15 cellular contexts compared by ENCODE assay signal in genomic region chr5:80978772-80979317, GRCh38. TPM values are rescaled to one million over a fixed set of nuclear protein-coding genes. Genes with fewer than 3 reads are reported as not detected.
DNase-seq lines count a peak whose midpoint lies in the region; ATAC-seq lines count a peak whose summit lies in the region.
"Had no signal": no experiment of that assay in that cellular context is flagged by ENCODE, and none has a peak within 500 bp of the region (broad histone marks: within the 10 kb centered on the region; RNA-seq: fewer than 3 reads in every experiment).

No MANE protein-coding gene starts in this region.

- peaks cover 3% of the 10 kb centered on the region for H3K9me3 Mint-ChIP-seq in activated naive CD8-positive, alpha-beta T cell (ENCODE audit: low read depth)
- H3K9me3 Mint-ChIP-seq in activated naive CD8-positive, alpha-beta T cell treated with anti-CD3 and anti-CD28 coated beads, Interleukin-2, amount 50 U/mL, for 24 hours: no peaks in the 10 kb centered on the region
- H3K9me3 Mint-ChIP-seq in T-cell: peaks cover 0 to 3% (median 0%) of the 10 kb centered on the region in 3 donors
- no peaks in the 10 kb centered on the region for H3K9me3 Mint-ChIP-seq in stimulated activated naive B cell treated with anti-CD40 and anti-IgM and Interleukin-4, amounts not matched to agents 10 μg/mL and 1 μg/mL and 100 μg/mL, for 72 hours

- H3K36me3 Mint-ChIP-seq in activated naive CD8-positive, alpha-beta T cell: peaks cover 7% of the 10 kb centered on the region
- H3K36me3 Mint-ChIP-seq in activated naive CD8-positive, alpha-beta T cell treated with anti-CD3 and anti-CD28 coated beads, Interleukin-2, amount 50 U/mL, for 24 hours (ENCODE audit: low read depth): peaks cover 4% of the 10 kb centered on the region
- H3K36me3 Mint-ChIP-seq in T-cell: peaks cover 4% of the 10 kb centered on the region
- H3K36me3 Mint-ChIP-seq in stimulated activated naive B cell treated with anti-CD40 and anti-IgM and Interleukin-4, amounts not matched to agents 10 μg/mL and 1 μg/mL and 100 μg/mL, for 72 hours: no peaks in the 10 kb centered on the region

- POLR2A ChIA-PET in T-cell (lab: Charles Lee): interaction anchor here (0.5 to 0.7 kb wide), 3 partner anchors 90 to 1441 kb away, joined by 3 to 4 read pairs (median 3); no protein-coding TSS in a partner anchor

- CTCF ChIA-PET in T-cell (lab: Charles Lee): no interaction called here

- ATAC-seq in activated naive CD8-positive, alpha-beta T cell treated with anti-CD3 and anti-CD28 coated beads, Interleukin-2, amount 50 U/mL, for 24 hours: no peak
- ATAC-seq in T-cell (replicated peaks in 1 of 4) (no peak), HG02938 (IDR thresholded peaks at IDR 0.05; ENCODE audit: unreplicated experiment) (no peak), HG02885 (IDR thresholded peaks at IDR 0.05; ENCODE audit: poor library complexity, unreplicated experiment) (no peak)
- peak; percentile 57 to 66 for ATAC-seq in stimulated activated naive B cell treated with anti-CD40 and anti-IgM and Interleukin-4, amounts not matched to agents 10 μg/mL and 1 μg/mL and 100 μg/mL, for 72 hours (replicated peaks)

- no peak overlapping the region for H3K4me3 Mint-ChIP-seq in activated naive CD8-positive, alpha-beta T cell
- H3K4me3 Mint-ChIP-seq in activated naive CD8-positive, alpha-beta T cell treated with anti-CD3 and anti-CD28 coated beads, Interleukin-2, amount 50 U/mL, for 24 hours: no peak overlapping the region
- H3K4me3 Mint-ChIP-seq in T-cell: no peak overlapping the region
- no peak overlapping the region for H3K4me3 Mint-ChIP-seq in stimulated activated naive B cell treated with anti-CD40 and anti-IgM and Interleukin-4, amounts not matched to agents 10 μg/mL and 1 μg/mL and 100 μg/mL, for 72 hours

- DNase-seq in activated naive CD8-positive, alpha-beta T cell treated with anti-CD3 and anti-CD28 coated beads, Interleukin-2, amount 50 U/mL, for 24 hours: no peak
- DNase-seq in NOMO-1 treated with DMSO at 0.1 percent for 48 hours (lab: John Stamatoyannopoulos, UW; ENCODE audit: unreplicated experiment) (peak; percentile 80), T-cell (no peak), DMS79 (lab: John Stamatoyannopoulos, UW) (no peak)
- DNase-seq in stimulated activated naive B cell treated with anti-CD40 and anti-IgM and Interleukin-4, amounts not matched to agents 10 μg/mL and 1 μg/mL and 100 μg/mL, for 72 hours: no peak
- DNase-seq: Caco-2, IMR-90, NCI-H1092, NCI-H345, NCI-H526 treated with DMSO at 0.1 percent for 48 hours, SJCRH30 had no signal

- H3K27me3 Mint-ChIP-seq in activated naive CD8-positive, alpha-beta T cell: no peaks in the 10 kb centered on the region
- no peaks in the 10 kb centered on the region for H3K27me3 Mint-ChIP-seq in activated naive CD8-positive, alpha-beta T cell treated with anti-CD3 and anti-CD28 coated beads, Interleukin-2, amount 50 U/mL, for 24 hours
- no peaks in the 10 kb centered on the region for H3K27me3 Mint-ChIP-seq in T-cell
- H3K27me3 Mint-ChIP-seq in stimulated activated naive B cell treated with anti-CD40 and anti-IgM and Interleukin-4, amounts not matched to agents 10 μg/mL and 1 μg/mL and 100 μg/mL, for 72 hours: no peaks in the 10 kb centered on the region

- H3K27ac Mint-ChIP-seq in activated naive CD8-positive, alpha-beta T cell: peak overlapping the region; percentile 54
- H3K27ac Mint-ChIP-seq in activated naive CD8-positive, alpha-beta T cell treated with anti-CD3 and anti-CD28 coated beads, Interleukin-2, amount 50 U/mL, for 24 hours: no peak overlapping the region
- H3K27ac Mint-ChIP-seq in T-cell: peak overlapping the region; percentile 57 to 77
- H3K27ac Mint-ChIP-seq in stimulated activated naive B cell treated with anti-CD40 and anti-IgM and Interleukin-4, amounts not matched to agents 10 μg/mL and 1 μg/mL and 100 μg/mL, for 72 hours: no peak overlapping the region

- H3K4me1 Mint-ChIP-seq in activated naive CD8-positive, alpha-beta T cell (ENCODE audit: low read depth): peaks cover 72% of the 10 kb centered on the region
- H3K4me1 Mint-ChIP-seq in activated naive CD8-positive, alpha-beta T cell treated with anti-CD3 and anti-CD28 coated beads, Interleukin-2, amount 50 U/mL, for 24 hours: peaks cover 68% of the 10 kb centered on the region
- peaks cover 77 to 83% (median 78%) of the 10 kb centered on the region in 3 donors for H3K4me1 Mint-ChIP-seq in T-cell
- H3K4me1 Mint-ChIP-seq in stimulated activated naive B cell treated with anti-CD40 and anti-IgM and Interleukin-4, amounts not matched to agents 10 μg/mL and 1 μg/mL and 100 μg/mL, for 72 hours: peaks cover 2 to 15% of the 10 kb centered on the region in 2 donors

RNA-seq across cellular contexts. Expression of gene RASGRF2, which starts 18.7 kb away (rescaled TPM):
- 10 to 100 TPM; 25.2 to 53.0 (median 27.0) TPM for total RNA-seq in T-cell
- total RNA-seq: A172 had no signal

Comparison
In these comparisons a context has a peak if more than half of its experiments do, and no peak if none do; other contexts are left out.
1. H3K27ac Mint-ChIP-seq: peak in activated naive CD8-positive, alpha-beta T cell (single experiment) and T-cell (2 of 2); none in activated naive CD8-positive, alpha-beta T cell treated with anti-CD3 and anti-CD28 coated beads, Interleukin-2, amount 50 U/mL, for 24 hours (single experiment) and stimulated activated naive B cell treated with anti-CD40 and anti-IgM and Interleukin-4, amounts not matched to agents 10 μg/mL and 1 μg/mL and 100 μg/mL, for 72 hours (single experiment).
2. ATAC-seq: peak in stimulated activated naive B cell treated with anti-CD40 and anti-IgM and Interleukin-4, amounts not matched to agents 10 μg/mL and 1 μg/mL and 100 μg/mL, for 72 hours (2 of 2); none in activated naive CD8-positive, alpha-beta T cell treated with anti-CD3 and anti-CD28 coated beads, Interleukin-2, amount 50 U/mL, for 24 hours (single experiment), T-cell (0 of 4), HG02938 (single experiment) and HG02885 (single experiment).